In the genomic region with DNA sequence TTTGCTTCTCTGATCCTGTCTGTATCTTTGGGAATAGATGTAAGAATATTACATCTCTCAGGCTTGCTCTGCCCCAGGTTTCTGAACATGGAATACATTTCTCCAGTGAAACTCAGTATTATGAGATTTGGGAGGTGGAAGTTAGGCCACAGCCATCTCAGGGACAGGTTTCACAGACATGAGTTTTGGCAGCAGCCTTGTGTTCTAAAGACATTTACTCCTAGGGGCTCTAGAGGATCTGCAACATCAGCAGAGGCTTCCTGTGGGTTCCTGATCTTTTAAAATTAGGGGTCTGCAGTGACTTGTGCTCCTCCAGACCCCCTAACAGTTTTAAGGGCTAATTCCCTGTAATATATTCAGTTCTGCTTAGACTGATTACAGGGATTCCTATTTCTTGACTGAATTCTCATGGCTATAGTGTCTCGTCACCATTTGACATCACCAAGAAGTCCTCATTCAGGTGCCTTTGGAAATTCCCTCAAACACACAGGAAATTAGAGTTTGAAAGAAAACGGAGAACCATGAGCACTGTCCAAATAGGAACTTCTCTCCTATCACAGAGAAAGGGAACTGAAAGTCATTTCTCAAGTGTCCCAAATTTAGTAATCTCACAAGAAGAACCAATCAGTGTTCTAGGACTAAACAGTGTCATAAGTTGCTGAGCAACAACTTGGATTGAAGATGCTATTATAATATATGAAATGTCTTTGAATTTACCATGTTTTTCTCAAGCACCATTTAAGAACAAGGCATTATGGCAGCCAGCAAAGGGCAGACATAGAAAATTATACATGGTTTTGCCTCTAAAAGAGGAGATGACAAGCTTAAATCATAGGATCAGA, we compare ENCODE assay signal across 8 cellular contexts. TPM values are rescaled to one million over a fixed set of nuclear protein-coding genes. Genes with fewer than 3 reads are reported as not detected.
DNase-seq lines count a peak whose midpoint lies in the region; ATAC-seq and TF ChIP-seq lines count a peak whose summit lies in the region.

No MANE protein-coding gene starts in this region.

- WGBS in lower leg skin, 2 donors: 64 to 65% methylated on average over 2 of the region's 2 CpGs

- no peaks in the 10 kb centered on the region for H3K36me3 ChIP-seq in right atrium auricular region

- no peak for TF ChIP-seq CTCF in right atrium auricular region (IDR thresholded peaks at IDR 0.05)
- no peak for TF ChIP-seq CTCF in lower leg skin (IDR thresholded peaks at IDR 0.05)

- intact Hi-C loops in lower leg skin (cut with DNase I; ENCODE audit: low total_unique reads): no loop called here

- no peaks in the 10 kb centered on the region for H3K27me3 ChIP-seq in right atrium auricular region

- H3K9me3 ChIP-seq in right atrium auricular region: no peaks in the 10 kb centered on the region

- H3K4me3 ChIP-seq in right atrium auricular region (no peak overlapping the region), lower leg skin (ENCODE audit: low read depth, poor library complexity, severe bottlenecking) (no peak overlapping the region)

- peak; percentile 72 for ATAC-seq in GM18498 (IDR thresholded peaks at IDR 0.05; ENCODE audit: unreplicated experiment)
- ATAC-seq in HG02610 (IDR thresholded peaks at IDR 0.05; ENCODE audit: unreplicated experiment): peak; percentile 77

- TF ChIP-seq POLR2A in lower leg skin (IDR thresholded peaks at IDR 0.05): no peak

- H3K4me1 ChIP-seq in right atrium auricular region: no peaks in the 10 kb centered on the region

- peak; percentile 70 for DNase-seq in NOMO-1 treated with dmso at 0.1 percent for 144 hours (lab: John Stamatoyannopoulos, UW; ENCODE audit: unreplicated experiment)
- DNase-seq in right atrium auricular region (ENCODE audit: low spot score): no peak
- no peak for DNase-seq in NCI-H146 treated with DMSO at 0.1 percent for 48 hours (lab: John Stamatoyannopoulos, UW; ENCODE audit: unreplicated experiment)
- no peak for DNase-seq in lower leg skin (ENCODE audit: low spot score in 2 of 2)
- DNase-seq in COLO829 (ENCODE audit: low spot score): no peak
- DNase-seq in NCI-H1930 (lab: John Stamatoyannopoulos, UW): no peak

- peak overlapping the region; percentile 13 to 48 for H3K27ac ChIP-seq in right atrium auricular region

RNA-seq across cellular contexts. Expression of gene HLA-DRA, which starts 2.5 kb away (rescaled TPM):
- total RNA-seq in right atrium auricular region (10 to 100 TPM; 57.5 to 93.5 TPM), lower leg skin (100 to 1,000 TPM; 164 to 274 (median 229) TPM)

RNA-seq across cellular contexts. Expression of gene BTNL2, which starts 30.2 kb away (rescaled TPM):
- total RNA-seq in right atrium auricular region: not detected
- not detected for total RNA-seq in lower leg skin
